In the genomic region with DNA sequence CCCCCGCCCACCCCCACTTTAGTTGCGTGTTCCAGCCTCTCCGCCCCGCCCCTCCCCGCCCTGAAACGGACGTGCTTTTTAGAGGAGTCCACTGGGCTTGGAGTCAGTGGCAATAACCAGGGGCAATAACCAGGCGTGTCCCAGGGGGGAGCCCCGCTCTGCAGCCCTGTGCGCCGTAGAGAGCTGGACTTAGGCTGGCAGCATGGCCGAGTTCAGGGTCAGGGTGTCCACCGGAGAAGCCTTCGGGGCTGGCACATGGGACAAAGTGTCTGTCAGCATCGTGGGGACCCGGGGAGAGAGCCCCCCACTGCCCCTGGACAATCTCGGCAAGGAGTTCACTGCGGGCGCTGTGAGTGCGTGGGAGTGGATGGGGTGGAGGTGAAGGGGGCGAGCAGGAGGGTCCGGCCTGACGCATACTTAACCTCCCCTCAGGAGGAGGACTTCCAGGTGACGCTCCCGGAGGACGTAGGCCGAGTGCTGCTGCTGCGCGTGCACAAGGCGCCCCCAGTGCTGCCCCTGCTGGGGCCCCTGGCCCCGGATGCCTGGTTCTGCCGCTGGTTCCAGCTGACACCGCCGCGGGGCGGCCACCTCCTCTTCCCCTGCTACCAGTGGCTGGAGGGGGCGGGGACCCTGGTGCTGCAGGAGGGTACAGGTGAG, we compare ENCODE assay signal across 1 cellular context.
TF ChIP-seq lines count a peak whose summit lies in the region.

A gene with protein sequence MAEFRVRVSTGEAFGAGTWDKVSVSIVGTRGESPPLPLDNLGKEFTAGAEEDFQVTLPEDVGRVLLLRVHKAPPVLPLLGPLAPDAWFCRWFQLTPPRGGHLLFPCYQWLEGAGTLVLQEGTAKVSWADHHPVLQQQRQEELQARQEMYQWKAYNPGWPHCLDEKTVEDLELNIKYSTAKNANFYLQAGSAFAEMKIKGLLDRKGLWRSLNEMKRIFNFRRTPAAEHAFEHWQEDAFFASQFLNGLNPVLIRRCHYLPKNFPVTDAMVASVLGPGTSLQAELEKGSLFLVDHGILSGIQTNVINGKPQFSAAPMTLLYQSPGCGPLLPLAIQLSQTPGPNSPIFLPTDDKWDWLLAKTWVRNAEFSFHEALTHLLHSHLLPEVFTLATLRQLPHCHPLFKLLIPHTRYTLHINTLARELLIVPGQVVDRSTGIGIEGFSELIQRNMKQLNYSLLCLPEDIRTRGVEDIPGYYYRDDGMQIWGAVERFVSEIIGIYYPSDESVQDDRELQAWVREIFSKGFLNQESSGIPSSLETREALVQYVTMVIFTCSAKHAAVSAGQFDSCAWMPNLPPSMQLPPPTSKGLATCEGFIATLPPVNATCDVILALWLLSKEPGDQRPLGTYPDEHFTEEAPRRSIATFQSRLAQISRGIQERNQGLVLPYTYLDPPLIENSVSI (plus strand): TSS at position 106 of the 657 bp plus-strand sequence. CDS start 97 bp downstream, at position 203.

TF ChIP-seq in GM23338, 12 proteins besides CTCF, POLR2A, EP300 and RAD21 (continued from another document):
- TF ChIP-seq, protein P1, sequence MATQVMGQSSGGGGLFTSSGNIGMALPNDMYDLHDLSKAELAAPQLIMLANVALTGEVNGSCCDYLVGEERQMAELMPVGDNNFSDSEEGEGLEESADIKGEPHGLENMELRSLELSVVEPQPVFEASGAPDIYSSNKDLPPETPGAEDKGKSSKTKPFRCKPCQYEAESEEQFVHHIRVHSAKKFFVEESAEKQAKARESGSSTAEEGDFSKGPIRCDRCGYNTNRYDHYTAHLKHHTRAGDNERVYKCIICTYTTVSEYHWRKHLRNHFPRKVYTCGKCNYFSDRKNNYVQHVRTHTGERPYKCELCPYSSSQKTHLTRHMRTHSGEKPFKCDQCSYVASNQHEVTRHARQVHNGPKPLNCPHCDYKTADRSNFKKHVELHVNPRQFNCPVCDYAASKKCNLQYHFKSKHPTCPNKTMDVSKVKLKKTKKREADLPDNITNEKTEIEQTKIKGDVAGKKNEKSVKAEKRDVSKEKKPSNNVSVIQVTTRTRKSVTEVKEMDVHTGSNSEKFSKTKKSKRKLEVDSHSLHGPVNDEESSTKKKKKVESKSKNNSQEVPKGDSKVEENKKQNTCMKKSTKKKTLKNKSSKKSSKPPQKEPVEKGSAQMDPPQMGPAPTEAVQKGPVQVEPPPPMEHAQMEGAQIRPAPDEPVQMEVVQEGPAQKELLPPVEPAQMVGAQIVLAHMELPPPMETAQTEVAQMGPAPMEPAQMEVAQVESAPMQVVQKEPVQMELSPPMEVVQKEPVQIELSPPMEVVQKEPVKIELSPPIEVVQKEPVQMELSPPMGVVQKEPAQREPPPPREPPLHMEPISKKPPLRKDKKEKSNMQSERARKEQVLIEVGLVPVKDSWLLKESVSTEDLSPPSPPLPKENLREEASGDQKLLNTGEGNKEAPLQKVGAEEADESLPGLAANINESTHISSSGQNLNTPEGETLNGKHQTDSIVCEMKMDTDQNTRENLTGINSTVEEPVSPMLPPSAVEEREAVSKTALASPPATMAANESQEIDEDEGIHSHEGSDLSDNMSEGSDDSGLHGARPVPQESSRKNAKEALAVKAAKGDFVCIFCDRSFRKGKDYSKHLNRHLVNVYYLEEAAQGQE (IDR thresholded peaks at IDR 0.05; ENCODE audit: unreplicated experiment): no peak
- TF ChIP-seq NANOG (IDR thresholded peaks at IDR 0.05; ENCODE audit: borderline replicate concordance) (no peak), ZNF114 (CRISPR knock-in tag; IDR thresholded peaks at IDR 0.05) (no peak), CREB1 (CRISPR knock-in tag; IDR thresholded peaks at IDR 0.05; ENCODE audit: low read depth) (no peak)
- TF ChIP-seq, protein P2, sequence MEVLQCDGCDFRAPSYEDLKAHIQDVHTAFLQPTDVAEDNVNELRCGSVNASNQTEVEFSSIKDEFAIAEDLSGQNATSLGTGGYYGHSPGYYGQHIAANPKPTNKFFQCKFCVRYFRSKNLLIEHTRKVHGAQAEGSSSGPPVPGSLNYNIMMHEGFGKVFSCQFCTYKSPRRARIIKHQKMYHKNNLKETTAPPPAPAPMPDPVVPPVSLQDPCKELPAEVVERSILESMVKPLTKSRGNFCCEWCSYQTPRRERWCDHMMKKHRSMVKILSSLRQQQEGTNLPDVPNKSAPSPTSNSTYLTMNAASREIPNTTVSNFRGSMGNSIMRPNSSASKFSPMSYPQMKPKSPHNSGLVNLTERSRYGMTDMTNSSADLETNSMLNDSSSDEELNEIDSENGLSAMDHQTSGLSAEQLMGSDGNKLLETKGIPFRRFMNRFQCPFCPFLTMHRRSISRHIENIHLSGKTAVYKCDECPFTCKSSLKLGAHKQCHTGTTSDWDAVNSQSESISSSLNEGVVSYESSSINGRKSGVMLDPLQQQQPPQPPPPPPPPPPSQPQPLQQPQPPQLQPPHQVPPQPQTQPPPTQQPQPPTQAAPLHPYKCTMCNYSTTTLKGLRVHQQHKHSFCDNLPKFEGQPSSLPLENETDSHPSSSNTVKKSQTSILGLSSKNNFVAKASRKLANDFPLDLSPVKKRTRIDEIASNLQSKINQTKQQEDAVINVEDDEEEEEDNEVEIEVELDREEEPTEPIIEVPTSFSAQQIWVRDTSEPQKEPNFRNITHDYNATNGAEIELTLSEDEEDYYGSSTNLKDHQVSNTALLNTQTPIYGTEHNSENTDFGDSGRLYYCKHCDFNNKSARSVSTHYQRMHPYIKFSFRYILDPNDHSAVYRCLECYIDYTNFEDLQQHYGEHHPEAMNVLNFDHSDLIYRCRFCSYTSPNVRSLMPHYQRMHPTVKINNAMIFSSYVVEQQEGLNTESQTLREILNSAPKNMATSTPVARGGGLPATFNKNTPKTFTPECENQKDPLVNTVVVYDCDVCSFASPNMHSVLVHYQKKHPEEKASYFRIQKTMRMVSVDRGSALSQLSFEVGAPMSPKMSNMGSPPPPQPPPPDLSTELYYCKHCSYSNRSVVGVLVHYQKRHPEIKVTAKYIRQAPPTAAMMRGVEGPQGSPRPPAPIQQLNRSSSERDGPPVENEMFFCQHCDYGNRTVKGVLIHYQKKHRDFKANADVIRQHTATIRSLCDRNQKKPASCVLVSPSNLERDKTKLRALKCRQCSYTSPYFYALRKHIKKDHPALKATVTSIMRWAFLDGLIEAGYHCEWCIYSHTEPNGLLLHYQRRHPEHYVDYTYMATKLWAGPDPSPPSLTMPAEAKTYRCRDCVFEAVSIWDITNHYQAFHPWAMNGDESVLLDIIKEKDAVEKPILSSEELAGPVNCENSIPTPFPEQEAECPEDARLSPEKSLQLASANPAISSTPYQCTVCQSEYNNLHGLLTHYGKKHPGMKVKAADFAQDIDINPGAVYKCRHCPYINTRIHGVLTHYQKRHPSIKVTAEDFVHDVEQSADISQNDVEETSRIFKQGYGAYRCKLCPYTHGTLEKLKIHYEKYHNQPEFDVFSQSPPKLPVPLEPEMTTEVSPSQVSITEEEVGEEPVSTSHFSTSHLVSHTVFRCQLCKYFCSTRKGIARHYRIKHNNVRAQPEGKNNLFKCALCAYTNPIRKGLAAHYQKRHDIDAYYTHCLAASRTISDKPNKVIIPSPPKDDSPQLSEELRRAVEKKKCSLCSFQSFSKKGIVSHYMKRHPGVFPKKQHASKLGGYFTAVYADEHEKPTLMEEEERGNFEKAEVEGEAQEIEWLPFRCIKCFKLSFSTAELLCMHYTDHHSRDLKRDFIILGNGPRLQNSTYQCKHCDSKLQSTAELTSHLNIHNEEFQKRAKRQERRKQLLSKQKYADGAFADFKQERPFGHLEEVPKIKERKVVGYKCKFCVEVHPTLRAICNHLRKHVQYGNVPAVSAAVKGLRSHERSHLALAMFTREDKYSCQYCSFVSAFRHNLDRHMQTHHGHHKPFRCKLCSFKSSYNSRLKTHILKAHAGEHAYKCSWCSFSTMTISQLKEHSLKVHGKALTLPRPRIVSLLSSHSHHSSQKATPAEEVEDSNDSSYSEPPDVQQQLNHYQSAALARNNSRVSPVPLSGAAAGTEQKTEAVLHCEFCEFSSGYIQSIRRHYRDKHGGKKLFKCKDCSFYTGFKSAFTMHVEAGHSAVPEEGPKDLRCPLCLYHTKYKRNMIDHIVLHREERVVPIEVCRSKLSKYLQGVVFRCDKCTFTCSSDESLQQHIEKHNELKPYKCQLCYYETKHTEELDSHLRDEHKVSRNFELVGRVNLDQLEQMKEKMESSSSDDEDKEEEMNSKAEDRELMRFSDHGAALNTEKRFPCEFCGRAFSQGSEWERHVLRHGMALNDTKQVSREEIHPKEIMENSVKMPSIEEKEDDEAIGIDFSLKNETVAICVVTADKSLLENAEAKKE (CRISPR knock-in tag; IDR thresholded peaks at IDR 0.05): no peak
